11 cellular contexts compared by ENCODE assay signal in genomic region chr19:1098177-1099051, GRCh38. TPM values are rescaled to one million over a fixed set of nuclear protein-coding genes. Genes with fewer than 3 reads are reported as not detected.
DNase-seq lines count a peak whose midpoint lies in the region; ATAC-seq, FAIRE-seq and TF ChIP-seq lines count a peak whose summit lies in the region.
"Had no signal": no experiment of that assay in that cellular context is flagged by ENCODE, and none has a peak within 500 bp of the region (broad histone marks: within the 10 kb centered on the region; RNA-seq: fewer than 3 reads in every experiment).

No MANE protein-coding gene starts in this region.

- peaks cover 16% of the 10 kb centered on the region for H3K36me3 Mint-ChIP-seq in activated CD4-positive, alpha-beta T cell treated with anti-CD3 and anti-CD28 coated beads, Interleukin-2, amount 10 ng/mL, durations not matched to agents 24 days and 14 days (ENCODE audit: low read depth)
- peaks cover 19% of the 10 kb centered on the region for H3K36me3 Mint-ChIP-seq in activated CD8-positive, alpha-beta T cell treated with anti-CD3 and anti-CD28 coated beads for 36 hours (ENCODE audit: low read depth)
- H3K36me3 Mint-ChIP-seq: IgD-negative memory B cell had no signal

- no peaks in the 10 kb centered on the region for H3K9me3 ChIP-seq in suprapubic skin

- peaks cover 4% of the 10 kb centered on the region for H3K36me3 ChIP-seq in suprapubic skin

- H3K27ac Mint-ChIP-seq in activated CD4-positive, alpha-beta T cell treated with anti-CD3 and anti-CD28 coated beads, Interleukin-2, amount 10 ng/mL, durations not matched to agents 24 days and 14 days: peak overlapping the region; percentile 89
- peak overlapping the region; percentile 75 for H3K27ac Mint-ChIP-seq in activated CD8-positive, alpha-beta T cell treated with anti-CD3 and anti-CD28 coated beads for 36 hours
- H3K27ac Mint-ChIP-seq: activated B cell treated with CpG ODN at 0.5 μM for 24 hours had no signal

- TF ChIP-seq POLR2A in suprapubic skin (IDR thresholded peaks at IDR 0.05) (no peak), GM18505 (IDR thresholded peaks at IDR 0.05; ENCODE audit: borderline replicate concordance, extremely low read depth, insufficient read depth, insufficient read length) (no peak)

- no peak overlapping the region for H3K4me3 ChIP-seq in suprapubic skin

- TF ChIP-seq EP300 in suprapubic skin (IDR thresholded peaks at IDR 0.05): no peak

- DNase-seq in activated CD4-positive, alpha-beta T cell treated with anti-CD3 and anti-CD28 coated beads, Interleukin-2, amount 10 ng/mL, durations not matched to agents 24 days and 14 days: peak; percentile 59
- DNase-seq in activated CD4-positive, alpha-beta T cell treated with anti-CD3 and anti-CD28 coated beads, Interleukin-2, amount 50 U/mL, for 48 hours: no peak
- no peak for DNase-seq in activated CD8-positive, alpha-beta T cell treated with anti-CD3 and anti-CD28 coated beads for 36 hours
- DNase-seq in suprapubic skin (ENCODE audit: low spot score in 2 of 2) (peak in 1 of 2 donors; percentile 88), RCC 7860 (ENCODE audit: low spot score) (no peak)
- DNase-seq in stimulated activated CD4-positive, alpha-beta T cell treated with anti-CD3 and anti-CD28 coated beads, Interleukin-4, amount 100 ng/mL, for 24 hours: no peak
- DNase-seq: activated B cell treated with CpG ODN at 0.5 μM for 24 hours had no signal

- peak overlapping the region; percentile 38 for H3K27ac ChIP-seq in layer of hippocampus (ENCODE audit: low read depth, low read length)
- peak overlapping the region; percentile 100 for H3K27ac ChIP-seq in suprapubic skin

- H3K4me1 Mint-ChIP-seq in activated CD4-positive, alpha-beta T cell treated with anti-CD3 and anti-CD28 coated beads, Interleukin-2, amount 10 ng/mL, durations not matched to agents 24 days and 14 days: peaks cover 55% of the 10 kb centered on the region
- peaks cover 67% of the 10 kb centered on the region for H3K4me1 Mint-ChIP-seq in activated CD8-positive, alpha-beta T cell treated with anti-CD3 and anti-CD28 coated beads for 36 hours (ENCODE audit: low read depth)

- WGBS in suprapubic skin: 36% methylated on average over 15 of the region's 15 CpGs

- H3K27me3 ChIP-seq in layer of hippocampus (ENCODE audit: control insufficient read depth, insufficient read depth, low read length) (no peaks in the 10 kb centered on the region), suprapubic skin (no peaks in the 10 kb centered on the region)

- CTCF ChIA-PET in activated CD8-positive, alpha-beta T cell treated with anti-CD3 and anti-CD28 coated beads for 36 hours (lab: Charles Lee): interaction anchor here (1.3 kb wide), 1 partner anchor 34 kb away, joined by 3 read pairs; no protein-coding TSS in a partner anchor

- H3K4me1 ChIP-seq in suprapubic skin: peaks cover 76% of the 10 kb centered on the region

- TF ChIP-seq CTCF in activated CD8-positive, alpha-beta T cell treated with anti-CD3 and anti-CD28 coated beads for 36 hours (IDR thresholded peaks at IDR 0.05): no peak
- TF ChIP-seq CTCF in suprapubic skin (IDR thresholded peaks at IDR 0.05): no peak

- H3K9me3 Mint-ChIP-seq in activated CD4-positive, alpha-beta T cell treated with anti-CD3 and anti-CD28 coated beads, Interleukin-2, amount 10 ng/mL, durations not matched to agents 24 days and 14 days: peaks cover 3% of the 10 kb centered on the region
- H3K9me3 Mint-ChIP-seq in activated CD8-positive, alpha-beta T cell treated with anti-CD3 and anti-CD28 coated beads for 36 hours: peaks cover 3% of the 10 kb centered on the region
- H3K9me3 Mint-ChIP-seq: activated B cell treated with CpG ODN at 0.5 μM for 24 hours had no signal

- FAIRE-seq in RCC 7860 (lab: Jason Lieb, UNC): no peak
- FAIRE-seq: D721Med had no signal

- peak overlapping the region; percentile 16 for H3K4me3 Mint-ChIP-seq in activated CD4-positive, alpha-beta T cell treated with anti-CD3 and anti-CD28 coated beads, Interleukin-2, amount 10 ng/mL, durations not matched to agents 24 days and 14 days
- no peak overlapping the region for H3K4me3 Mint-ChIP-seq in activated CD8-positive, alpha-beta T cell treated with anti-CD3 and anti-CD28 coated beads for 36 hours
- H3K4me3 Mint-ChIP-seq: activated B cell treated with CpG ODN at 0.5 μM for 24 hours had no signal

- no peak for ATAC-seq in activated CD8-positive, alpha-beta T cell treated with anti-CD3 and anti-CD28 coated beads for 36 hours
- no peak for ATAC-seq in GM18505 (IDR thresholded peaks at IDR 0.05; ENCODE audit: unreplicated experiment)

- intact Hi-C loops in activated CD4-positive, alpha-beta T cell treated with anti-CD3 and anti-CD28 coated beads, Interleukin-2, amount 10 ng/mL, durations not matched to agents 24 days and 14 days (cut with micrococcal nuclease): loop anchor here (1.0 kb wide), 1 partner anchor 72 kb away; the partner anchor contains the start of gene CNN2
- intact Hi-C loops in activated CD8-positive, alpha-beta T cell treated with anti-CD3 and anti-CD28 coated beads for 36 hours (cut with micrococcal nuclease): no loop called here

- POLR2A ChIA-PET in activated CD8-positive, alpha-beta T cell treated with anti-CD3 and anti-CD28 coated beads for 36 hours (lab: Charles Lee): interaction anchor here (0.6 to 1.6 kb wide), 7 partner anchors 14 to 171 kb away, joined by 3 to 6 read pairs (median 3); no protein-coding TSS in a partner anchor

- no peaks in the 10 kb centered on the region for H3K27me3 Mint-ChIP-seq in activated CD4-positive, alpha-beta T cell treated with anti-CD3 and anti-CD28 coated beads, Interleukin-2, amount 10 ng/mL, durations not matched to agents 24 days and 14 days
- no peaks in the 10 kb centered on the region for H3K27me3 Mint-ChIP-seq in activated CD8-positive, alpha-beta T cell treated with anti-CD3 and anti-CD28 coated beads for 36 hours
- H3K27me3 Mint-ChIP-seq: activated B cell treated with CpG ODN at 0.5 μM for 24 hours had no signal

RNA-seq across cellular contexts. Expression of gene POLR2E, which starts 3.2 kb away (rescaled TPM):
- 273 and 274 TPM in 2 replicates for total RNA-seq in activated CD4-positive, alpha-beta T cell treated with anti-CD3 and anti-CD28 coated beads, Interleukin-2, amount 10 ng/mL, durations not matched to agents 24 days and 14 days
- 100 to 1,000 TPM; 271 to 282 TPM for total RNA-seq in activated CD8-positive, alpha-beta T cell treated with anti-CD3 and anti-CD28 coated beads for 36 hours
- total RNA-seq in suprapubic skin: 100 to 1,000 TPM in 3 of 4 donors, 10 to 100 TPM in 1; 84.1 to 142 (median 111) TPM

RNA-seq across cellular contexts. Expression of gene GPX4, which starts 5.4 kb away (rescaled TPM):
- total RNA-seq in activated CD4-positive, alpha-beta T cell treated with anti-CD3 and anti-CD28 coated beads, Interleukin-2, amount 10 ng/mL, durations not matched to agents 24 days and 14 days: 225 and 239 TPM in 2 replicates
- 100 to 1,000 TPM; 224 to 232 TPM for total RNA-seq in activated CD8-positive, alpha-beta T cell treated with anti-CD3 and anti-CD28 coated beads for 36 hours
- 100 to 1,000 TPM; 267 to 359 (median 344) TPM for total RNA-seq in suprapubic skin

RNA-seq across cellular contexts. Expression of gene ARHGAP45, which starts 31.4 kb away (rescaled TPM):
- total RNA-seq in activated CD4-positive, alpha-beta T cell treated with anti-CD3 and anti-CD28 coated beads, Interleukin-2, amount 10 ng/mL, durations not matched to agents 24 days and 14 days: 176 and 183 TPM in 2 replicates
- total RNA-seq in activated CD8-positive, alpha-beta T cell treated with anti-CD3 and anti-CD28 coated beads for 36 hours: 100 to 1,000 TPM; 136 to 150 TPM
- total RNA-seq in suprapubic skin: 10 to 100 TPM; 11.5 to 13.4 (median 12.6) TPM

RNA-seq across cellular contexts. Expression of gene ABCA7, which starts 58.5 kb away (rescaled TPM):
- total RNA-seq in activated CD4-positive, alpha-beta T cell treated with anti-CD3 and anti-CD28 coated beads, Interleukin-2, amount 10 ng/mL, durations not matched to agents 24 days and 14 days: 15.8 TPM in 2 replicates
- total RNA-seq in activated CD8-positive, alpha-beta T cell treated with anti-CD3 and anti-CD28 coated beads for 36 hours: 10 to 100 TPM; 14.0 to 14.6 TPM
- total RNA-seq in suprapubic skin: 10 to 100 TPM; 29.8 to 97.6 (median 47.5) TPM

Comparison
In these comparisons a context has a peak if more than half of its experiments do, and no peak if none do; other contexts are left out.
1. RNA of gene ARHGAP45, which starts 31.4 kb away (total RNA-seq): 176 to 183 TPM in activated CD4-positive, alpha-beta T cell treated with anti-CD3 and anti-CD28 coated beads, Interleukin-2, amount 10 ng/mL, durations not matched to agents 24 days and 14 days and 136 to 150 TPM in activated CD8-positive, alpha-beta T cell treated with anti-CD3 and anti-CD28 coated beads for 36 hours; 11.5 to 13.4 TPM in suprapubic skin; every median in the first group is over 4 times any median in the second.